Comparison of ENCODE assay signal across 26 cellular contexts in genomic region chr11:36446135-36446534, GRCh38.
"Had no signal": no experiment of that assay in that cellular context is flagged by ENCODE, and none has a peak within 500 bp of the region (broad histone marks: within the 10 kb centered on the region; RNA-seq: fewer than 3 reads in every experiment).

No MANE protein-coding gene starts in this region.

- DNase-seq: dermis blood vessel endothelial cell; effector memory CD4-positive, alpha-beta T cell; foreskin fibroblast; gastrocnemius medialis; head of caudate nucleus; kidney; nucleus accumbens; ovary; posterior cingulate gyrus; psoas muscle; right cardiac atrium; sigmoid colon; stimulated activated CD4-positive, alpha-beta T cell treated with anti-CD3 and anti-CD28 coated beads, Interleukin-2, amount 100 ng/mL, for 24 hours; stimulated activated CD4-positive, alpha-beta T cell treated with anti-CD3 and anti-CD28 coated beads, Interleukin-4, amount 100 ng/mL, for 24 hours; stimulated activated naive CD8-positive, alpha-beta T cell treated with anti-CD3 and anti-CD28 coated beads, Interleukin-15, Interleukin-2, amounts not matched to agents 100 U/mL and 50 U/mL, for 24 hours; substantia nigra; testis; tibial artery had no signal

- H3K4me3 ChIP-seq: coronary artery, gastrocnemius medialis, lung, neural progenitor cell, ovary, psoas muscle, sigmoid colon, testis, tibial artery had no signal

- H3K9me3 Mint-ChIP-seq: stimulated activated memory B cell treated with anti-CD40 and anti-IgM and Interleukin-4, amounts not matched to agents 10 μg/mL and 1 μg/mL and 100 μg/mL, for 72 hours had no signal

- H3K27me3 ChIP-seq: gastrocnemius medialis, neural progenitor cell, ovary, sigmoid colon, testis, tibial artery had no signal

- H3K36me3 Mint-ChIP-seq: type B pancreatic cell had no signal

- H3K27ac ChIP-seq: coronary artery, gastrocnemius medialis, neural progenitor cell, ovary, psoas muscle, sigmoid colon, testis, tibial artery had no signal

- H3K36me3 ChIP-seq: gastrocnemius medialis, neural progenitor cell, ovary, sigmoid colon, tibial artery had no signal

- H3K27me3 Mint-ChIP-seq: memory B cell; stimulated activated memory B cell treated with anti-CD40 and anti-IgM and Interleukin-4, amounts not matched to agents 10 μg/mL and 1 μg/mL and 100 μg/mL, for 72 hours had no signal

- H3K27ac Mint-ChIP-seq: memory B cell; nephron; neural progenitor cell; stimulated activated memory B cell treated with anti-CD40 and anti-IgM and Interleukin-4, amounts not matched to agents 10 μg/mL and 1 μg/mL and 100 μg/mL, for 72 hours; type B pancreatic cell had no signal

- ATAC-seq: gastrocnemius medialis; left lobe of liver; psoas muscle; right cardiac atrium; stimulated activated memory B cell treated with anti-CD40 and anti-IgM and Interleukin-4, amounts not matched to agents 10 μg/mL and 1 μg/mL and 100 μg/mL, for 72 hours; stimulated activated naive CD8-positive, alpha-beta T cell treated with anti-CD3 and anti-CD28 coated beads, Interleukin-15, Interleukin-2, amounts not matched to agents 100 U/mL and 50 U/mL, for 24 hours had no signal

- H3K9me3 ChIP-seq: gastrocnemius medialis, ovary, psoas muscle, sigmoid colon, testis, tibial artery had no signal

- H3K4me3 Mint-ChIP-seq: memory B cell; nephron; neural progenitor cell; stimulated activated memory B cell treated with anti-CD40 and anti-IgM and Interleukin-4, amounts not matched to agents 10 μg/mL and 1 μg/mL and 100 μg/mL, for 72 hours; type B pancreatic cell had no signal
